ENCODE assay signal across 1 cellular context in genomic region chr5:171623551-171624097, GRCh38.
TF ChIP-seq lines count a peak whose summit lies in the region.

No MANE protein-coding gene starts in this region.

TF ChIP-seq in H1, 55 proteins besides CTCF, POLR2A, EP300 and RAD21 (continued from another document):
- 0 out of 2 replicates have a peak, but pooled peaks have one; percentile 53 for TF ChIP-seq TCF12 (IDR thresholded peaks at IDR 0.05; ENCODE audit: low read depth, low read length)
- no peak for TF ChIP-seq GABPA (IDR thresholded peaks at IDR 0.05; ENCODE audit: borderline replicate concordance, insufficient read depth, low read length)
- peak; percentile 52 for TF ChIP-seq CHD7 (IDR thresholded peaks at IDR 0.05; ENCODE audit: insufficient replicate concordance, low read length)
- 0 out of 2 replicates have a peak, but pooled peaks have one; percentile 3 for TF ChIP-seq RXRA (IDR thresholded peaks at IDR 0.05; ENCODE audit: insufficient read depth, low read depth, low read length)
- TF ChIP-seq BCL11A (IDR thresholded peaks at IDR 0.05; ENCODE audit: low read depth in 2 of 2, low read length in 2 of 2) = no peak
- TF ChIP-seq CEBPB (IDR thresholded peaks at IDR 0.05; ENCODE audit: low read depth, low read length) = no peak
- TF ChIP-seq EGR1 (IDR thresholded peaks at IDR 0.05; ENCODE audit: borderline replicate concordance, low read depth, low read length) = 0 out of 2 replicates have a peak, but pooled peaks have one; percentile 11
- no peak for TF ChIP-seq SUZ12 (IDR thresholded peaks at IDR 0.05; ENCODE audit: low read length)
- TF ChIP-seq TAF1 (IDR thresholded peaks at IDR 0.05; ENCODE audit: low read depth, low read length) = peak; percentile 46; the same call in 1 of the 2 replicates
- TF ChIP-seq ATF2 (IDR thresholded peaks at IDR 0.05; ENCODE audit: low read length) = peak; percentile 51; the same call in 1 of the 2 replicates
- TF ChIP-seq HDAC2 (IDR thresholded peaks at IDR 0.05; ENCODE audit: borderline replicate concordance in 1 of 2, low read depth in 2 of 2, low read length in 2 of 2) = peak; percentile 83 to 86; a peak in 2 of 4 replicates
- TF ChIP-seq NANOG (IDR thresholded peaks at IDR 0.05; ENCODE audit: insufficient read depth, low read depth, low read length, poor library complexity, severe bottlenecking) = peak; percentile 84
- TF ChIP-seq JUN (IDR thresholded peaks at IDR 0.05; ENCODE audit: low read depth, low read length) = 0 out of 2 replicates have a peak, but pooled peaks have one; percentile 1
- no peak for TF ChIP-seq FOSL1 (IDR thresholded peaks at IDR 0.05; ENCODE audit: insufficient read depth, low read depth, low read length)
- no peak for TF ChIP-seq CBX5 (IDR thresholded peaks at IDR 0.05; ENCODE audit: low read depth, low read length)
- 0 out of 2 replicates have a peak, but pooled peaks have one; percentile 5 for TF ChIP-seq MAX (IDR thresholded peaks at IDR 0.05)
- TF ChIP-seq CHD2 (IDR thresholded peaks at IDR 0.05; ENCODE audit: low read length) = peak; percentile 52; the same call in 1 of the 2 replicates
